1 cellular context compared by ENCODE assay signal in the genomic region with DNA sequence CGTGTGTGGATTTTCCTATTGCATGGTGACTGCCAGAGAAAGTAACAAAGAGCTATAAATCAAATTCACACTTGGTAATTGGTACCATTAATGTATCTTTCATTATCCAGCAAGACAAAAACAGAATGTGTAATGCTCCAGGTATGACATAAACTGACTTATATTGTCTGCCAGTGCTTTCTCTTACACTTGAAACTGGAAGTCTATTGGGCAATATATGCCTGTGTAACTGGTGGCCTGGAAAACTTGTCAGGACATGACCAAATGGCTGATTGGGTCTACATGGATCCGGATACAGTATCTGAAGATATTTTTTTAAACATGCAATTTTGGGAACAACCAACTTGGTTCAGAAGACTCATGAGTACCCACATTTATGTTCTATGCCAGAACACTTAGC.
TF ChIP-seq lines count a peak whose summit lies in the region.

No MANE protein-coding gene starts in this region.

TF ChIP-seq in IMR-90, 13 proteins besides CTCF, POLR2A, EP300 and RAD21:
- TF ChIP-seq FOS (IDR thresholded peaks at IDR 0.05; ENCODE audit: low read depth, low read length) (no peak), MXI1 (IDR thresholded peaks at IDR 0.05; ENCODE audit: borderline replicate concordance, low read depth, low read length) (no peak), CEBPB (IDR thresholded peaks at IDR 0.05; ENCODE audit: low read depth, low read length) (no peak), SMC3 (IDR thresholded peaks at IDR 0.05; ENCODE audit: low read depth, low read length) (no peak), RFX5 (IDR thresholded peaks at IDR 0.05; ENCODE audit: low read depth, low read length) (no peak), CHD1 (IDR thresholded peaks at IDR 0.05; ENCODE audit: low read depth, low read length) (no peak), NFE2L2 (IDR thresholded peaks at IDR 0.05; ENCODE audit: low read depth, low read length) (no peak), MAZ (IDR thresholded peaks at IDR 0.05; ENCODE audit: borderline replicate concordance, low read depth, low read length) (no peak), BHLHE40 (IDR thresholded peaks at IDR 0.05; ENCODE audit: low read depth, low read length) (no peak), MAFK (IDR thresholded peaks at IDR 0.05; ENCODE audit: low read depth, low read length) (no peak), RCOR1 (IDR thresholded peaks at IDR 0.05; ENCODE audit: insufficient replicate concordance, low read length) (no peak)
- TF ChIP-seq, protein P1, sequence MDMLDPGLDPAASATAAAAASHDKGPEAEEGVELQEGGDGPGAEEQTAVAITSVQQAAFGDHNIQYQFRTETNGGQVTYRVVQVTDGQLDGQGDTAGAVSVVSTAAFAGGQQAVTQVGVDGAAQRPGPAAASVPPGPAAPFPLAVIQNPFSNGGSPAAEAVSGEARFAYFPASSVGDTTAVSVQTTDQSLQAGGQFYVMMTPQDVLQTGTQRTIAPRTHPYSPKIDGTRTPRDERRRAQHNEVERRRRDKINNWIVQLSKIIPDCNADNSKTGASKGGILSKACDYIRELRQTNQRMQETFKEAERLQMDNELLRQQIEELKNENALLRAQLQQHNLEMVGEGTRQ (IDR thresholded peaks at IDR 0.05; ENCODE audit: low read depth, low read length), result no peak
- TF ChIP-seq, protein P2, sequence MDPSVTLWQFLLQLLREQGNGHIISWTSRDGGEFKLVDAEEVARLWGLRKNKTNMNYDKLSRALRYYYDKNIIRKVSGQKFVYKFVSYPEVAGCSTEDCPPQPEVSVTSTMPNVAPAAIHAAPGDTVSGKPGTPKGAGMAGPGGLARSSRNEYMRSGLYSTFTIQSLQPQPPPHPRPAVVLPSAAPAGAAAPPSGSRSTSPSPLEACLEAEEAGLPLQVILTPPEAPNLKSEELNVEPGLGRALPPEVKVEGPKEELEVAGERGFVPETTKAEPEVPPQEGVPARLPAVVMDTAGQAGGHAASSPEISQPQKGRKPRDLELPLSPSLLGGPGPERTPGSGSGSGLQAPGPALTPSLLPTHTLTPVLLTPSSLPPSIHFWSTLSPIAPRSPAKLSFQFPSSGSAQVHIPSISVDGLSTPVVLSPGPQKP (IDR thresholded peaks at IDR 0.05; ENCODE audit: borderline replicate concordance, low read depth, low read length), result no peak
